ENCODE assay signal across 8 cellular contexts in genomic region chr11:61955416-61956135, GRCh38. TPM values are rescaled to one million over a fixed set of nuclear protein-coding genes. Genes with fewer than 3 reads are reported as not detected.
DNase-seq lines count a peak whose midpoint lies in the region; ATAC-seq and TF ChIP-seq lines count a peak whose summit lies in the region.

No MANE protein-coding gene starts in this region.

- peak overlapping the region; percentile 87 for H2AFZ ChIP-seq in ACC112 (ENCODE audit: low read length, unreplicated experiment)

- TF ChIP-seq CTCF in mucosa of descending colon (IDR thresholded peaks at IDR 0.05): no peak

- peak; percentile 23 for DNase-seq in NCI-H1092 (lab: John Stamatoyannopoulos, UW)
- DNase-seq in mucosa of descending colon: peak in 2 of 3 donors; percentile 58 to 70
- peak; percentile 70 to 81 for DNase-seq in aorta
- DNase-seq in cerebellar nuclear complex (lab: John Stamatoyannopoulos, UW): no peak
- no peak for DNase-seq in effector memory CD4-positive, alpha-beta T cell

- WGBS in ectodermal cell, 2 experiments: 6% methylated on average over 56 of the region's 56 CpGs
- WGBS in aorta, 2 donors: 6% methylated on average over 56 of the region's 56 CpGs

- H3K4me1 ChIP-seq in ACC112 (ENCODE audit: control insufficient read depth, insufficient read depth, low read length, unreplicated experiment): peaks cover 5% of the 10 kb centered on the region
- peaks cover 5% of the 10 kb centered on the region for H3K4me1 ChIP-seq in ectodermal cell (ENCODE audit: control insufficient read depth, insufficient read depth, low read length)
- peaks cover 18% of the 10 kb centered on the region for H3K4me1 ChIP-seq in mucosa of descending colon (ENCODE audit: low read depth)
- no peaks in the 10 kb centered on the region for H3K4me1 ChIP-seq in aorta (ENCODE audit: control insufficient read depth in 1 of 2, insufficient read depth in 2 of 2, low read length in 2 of 2)
- peaks cover 9% of the 10 kb centered on the region for H3K4me1 ChIP-seq in effector memory CD4-positive, alpha-beta T cell (ENCODE audit: control insufficient read depth, insufficient read depth, low read length, poor library complexity, severe bottlenecking)

- no peaks in the 10 kb centered on the region for H3K27me3 ChIP-seq in ACC112 (ENCODE audit: insufficient read depth, low read length)
- H3K27me3 ChIP-seq in ectodermal cell (ENCODE audit: control insufficient read depth, insufficient read depth, low read length, poor library complexity, severe bottlenecking): peaks cover 36% of the 10 kb centered on the region
- H3K27me3 ChIP-seq in aorta (ENCODE audit: control insufficient read depth in 1 of 2, insufficient read depth in 2 of 2, low read length in 1 of 2): no peaks in the 10 kb centered on the region
- H3K27me3 ChIP-seq in effector memory CD4-positive, alpha-beta T cell (replicated peaks; ENCODE audit: control insufficient read depth, insufficient read depth, low read length, poor library complexity, severe bottlenecking): peaks cover 13% of the 10 kb centered on the region

- peaks cover 6% of the 10 kb centered on the region for H3K79me2 ChIP-seq in ACC112 (ENCODE audit: control insufficient read depth, insufficient read depth, low read length, unreplicated experiment)

- ATAC-seq in mucosa of descending colon (peak; percentile 66), aorta (ENCODE audit: low FRiP score) (peak; percentile 58), GM19324 (IDR thresholded peaks at IDR 0.05; ENCODE audit: low FRiP score, unreplicated experiment) (no peak)

- no peaks in the 10 kb centered on the region for H3K9me3 ChIP-seq in ectodermal cell (ENCODE audit: control insufficient read depth, low read length)
- H3K9me3 ChIP-seq in mucosa of descending colon: no peaks in the 10 kb centered on the region
- no peaks in the 10 kb centered on the region for H3K9me3 ChIP-seq in aorta (ENCODE audit: control insufficient read depth, low read length)
- no peaks in the 10 kb centered on the region for H3K9me3 ChIP-seq in effector memory CD4-positive, alpha-beta T cell (ENCODE audit: control insufficient read depth, low read length)

- H3K27ac ChIP-seq in ACC112 (ENCODE audit: low read depth, low read length) (peak overlapping the region; percentile 54; the same call in 1 of the 2 replicates), ectodermal cell (ENCODE audit: insufficient read depth, low read depth, low read length, poor library complexity, severe bottlenecking) (no peak overlapping the region), aorta (ENCODE audit: low read depth in 1 of 2, low read length in 2 of 2) (no peak overlapping the region)
- no peak overlapping the region for H3K27ac ChIP-seq in effector memory CD4-positive, alpha-beta T cell (ENCODE audit: insufficient read depth, low read length, poor library complexity, severe bottlenecking)

- H3K4me3 ChIP-seq in ACC112 (ENCODE audit: low read depth, low read length): peak overlapping the region; percentile 84
- peak overlapping the region; percentile 1 for H3K4me3 ChIP-seq in ectodermal cell (ENCODE audit: insufficient read depth, low read depth, low read length)
- no peak overlapping the region for H3K4me3 ChIP-seq in mucosa of descending colon
- no peak overlapping the region for H3K4me3 ChIP-seq in aorta (ENCODE audit: low read length in 2 of 2)
- H3K4me3 ChIP-seq in effector memory CD4-positive, alpha-beta T cell (ENCODE audit: insufficient read depth, low read depth, low read length, poor library complexity, severe bottlenecking): no peak overlapping the region

- intact Hi-C loops in mucosa of descending colon (cut with DNase I, micrococcal nuclease): no loop called here
- intact Hi-C loops in aorta (cut with DNase I): no loop called here

- H3K36me3 ChIP-seq in ACC112 (ENCODE audit: insufficient read depth, low read length) (no peaks in the 10 kb centered on the region), ectodermal cell (ENCODE audit: control insufficient read depth, insufficient read depth, low read length) (no peaks in the 10 kb centered on the region), mucosa of descending colon (ENCODE audit: low read depth) (no peaks in the 10 kb centered on the region), aorta (ENCODE audit: control insufficient read depth in 1 of 2, insufficient read depth in 2 of 2, low read length in 1 of 2) (no peaks in the 10 kb centered on the region)
- H3K36me3 ChIP-seq in effector memory CD4-positive, alpha-beta T cell (ENCODE audit: control insufficient read depth, insufficient read depth, low read length): no peaks in the 10 kb centered on the region

RNA-seq across cellular contexts. Expression of gene BEST1, which starts 5.4 kb away (rescaled TPM):
- not detected for polyA plus RNA-seq in ectodermal cell (2013, experiment 1 of 4)
- polyA plus RNA-seq in ectodermal cell (2013, experiment 2 of 4): not detected
- polyA plus RNA-seq in ectodermal cell (2013, experiment 3 of 4): not detected
- polyA plus RNA-seq in ectodermal cell (2013, experiment 4 of 4): not detected
- total RNA-seq in mucosa of descending colon: 1 to 10 TPM in 2 of 3 donors, under 1 TPM in 1; 0.41 to 2.8 (median 1.8) TPM
- total RNA-seq in aorta: 1 to 10 TPM; 3.9 to 8.0 TPM
- 1 to 10 TPM; 3.5 to 4.1 TPM for polyA plus RNA-seq in aorta

RNA-seq across cellular contexts. Expression of gene FTH1, which starts 11.9 kb away (rescaled TPM):
- polyA plus RNA-seq in ectodermal cell (2013, experiment 1 of 4): 2,043 TPM
- 2,089 TPM for polyA plus RNA-seq in ectodermal cell (2013, experiment 2 of 4)
- 2,093 TPM for polyA plus RNA-seq in ectodermal cell (2013, experiment 3 of 4)
- 2,380 TPM for polyA plus RNA-seq in ectodermal cell (2013, experiment 4 of 4)
- 1,000 to 10,000 TPM; 3,081 to 6,795 (median 5,370) TPM for total RNA-seq in mucosa of descending colon
- total RNA-seq in aorta: 1,000 to 10,000 TPM; 2,602 to 2,677 TPM
- polyA plus RNA-seq in aorta: 1,000 to 10,000 TPM; 5,184 to 9,506 TPM

RNA-seq across cellular contexts. Expression of gene RAB3IL1, which starts 38.2 kb away (rescaled TPM):
- 4.9 TPM for polyA plus RNA-seq in ectodermal cell (2013, experiment 1 of 4)
- 2.3 TPM for polyA plus RNA-seq in ectodermal cell (2013, experiment 2 of 4)
- 2.8 TPM for polyA plus RNA-seq in ectodermal cell (2013, experiment 3 of 4)
- polyA plus RNA-seq in ectodermal cell (2013, experiment 4 of 4): 4.1 TPM
- 10 to 100 TPM in 2 of 3 donors, 1 to 10 TPM in 1; 2.6 to 15.0 (median 11.8) TPM for total RNA-seq in mucosa of descending colon
- 10 to 100 TPM; 23.8 to 45.2 TPM for total RNA-seq in aorta
- polyA plus RNA-seq in aorta: 10 to 100 TPM in 1 of 2 donors, 1 to 10 TPM in 1; 6.4 to 11.4 TPM

Comparison
In these comparisons a context has a peak if more than half of its experiments do, and no peak if none do; other contexts are left out.
1. H3K4me3 ChIP-seq: peak in ACC112 (single experiment) and ectodermal cell (single experiment); none in mucosa of descending colon (single experiment), aorta (0 of 2) and effector memory CD4-positive, alpha-beta T cell (single experiment).
2. DNase-seq: peak in NCI-H1092 (single experiment), mucosa of descending colon (2 of 3) and aorta (2 of 2); none in cerebellar nuclear complex (0 of 2) and effector memory CD4-positive, alpha-beta T cell (0 of 3).